In genomic region chr5:141398608-141399007, GRCh38 we compare ENCODE assay signal across 1 cellular context.
TF ChIP-seq lines count a peak whose summit lies in the region.

No MANE protein-coding gene starts in this region.

TF ChIP-seq in GM23338, 12 proteins besides CTCF, POLR2A, EP300 and RAD21:
- TF ChIP-seq POLR2AphosphoS5 (IDR thresholded peaks at IDR 0.05; ENCODE audit: low read depth) (no peak), NANOG (IDR thresholded peaks at IDR 0.05; ENCODE audit: borderline replicate concordance) (no peak), ZNF331 (CRISPR knock-in tag; IDR thresholded peaks at IDR 0.05; ENCODE audit: low read depth) (no peak), EZH2phosphoT487 (IDR thresholded peaks at IDR 0.05; ENCODE audit: unreplicated experiment) (no peak), ZNF114 (CRISPR knock-in tag; IDR thresholded peaks at IDR 0.05) (no peak), ETS1 (IDR thresholded peaks at IDR 0.05) (no peak), ZNF462 (CRISPR knock-in tag; IDR thresholded peaks at IDR 0.05) (no peak), STAT1 (IDR thresholded peaks at IDR 0.05; ENCODE audit: unreplicated experiment) (no peak), JUNB (IDR thresholded peaks at IDR 0.05; ENCODE audit: unreplicated experiment) (no peak), EZH2 (IDR thresholded peaks at IDR 0.05; ENCODE audit: low read depth, unreplicated experiment) (no peak), CREB1 (CRISPR knock-in tag; IDR thresholded peaks at IDR 0.05; ENCODE audit: low read depth) (no peak)
- TF ChIP-seq, protein P1, sequence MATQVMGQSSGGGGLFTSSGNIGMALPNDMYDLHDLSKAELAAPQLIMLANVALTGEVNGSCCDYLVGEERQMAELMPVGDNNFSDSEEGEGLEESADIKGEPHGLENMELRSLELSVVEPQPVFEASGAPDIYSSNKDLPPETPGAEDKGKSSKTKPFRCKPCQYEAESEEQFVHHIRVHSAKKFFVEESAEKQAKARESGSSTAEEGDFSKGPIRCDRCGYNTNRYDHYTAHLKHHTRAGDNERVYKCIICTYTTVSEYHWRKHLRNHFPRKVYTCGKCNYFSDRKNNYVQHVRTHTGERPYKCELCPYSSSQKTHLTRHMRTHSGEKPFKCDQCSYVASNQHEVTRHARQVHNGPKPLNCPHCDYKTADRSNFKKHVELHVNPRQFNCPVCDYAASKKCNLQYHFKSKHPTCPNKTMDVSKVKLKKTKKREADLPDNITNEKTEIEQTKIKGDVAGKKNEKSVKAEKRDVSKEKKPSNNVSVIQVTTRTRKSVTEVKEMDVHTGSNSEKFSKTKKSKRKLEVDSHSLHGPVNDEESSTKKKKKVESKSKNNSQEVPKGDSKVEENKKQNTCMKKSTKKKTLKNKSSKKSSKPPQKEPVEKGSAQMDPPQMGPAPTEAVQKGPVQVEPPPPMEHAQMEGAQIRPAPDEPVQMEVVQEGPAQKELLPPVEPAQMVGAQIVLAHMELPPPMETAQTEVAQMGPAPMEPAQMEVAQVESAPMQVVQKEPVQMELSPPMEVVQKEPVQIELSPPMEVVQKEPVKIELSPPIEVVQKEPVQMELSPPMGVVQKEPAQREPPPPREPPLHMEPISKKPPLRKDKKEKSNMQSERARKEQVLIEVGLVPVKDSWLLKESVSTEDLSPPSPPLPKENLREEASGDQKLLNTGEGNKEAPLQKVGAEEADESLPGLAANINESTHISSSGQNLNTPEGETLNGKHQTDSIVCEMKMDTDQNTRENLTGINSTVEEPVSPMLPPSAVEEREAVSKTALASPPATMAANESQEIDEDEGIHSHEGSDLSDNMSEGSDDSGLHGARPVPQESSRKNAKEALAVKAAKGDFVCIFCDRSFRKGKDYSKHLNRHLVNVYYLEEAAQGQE (IDR thresholded peaks at IDR 0.05; ENCODE audit: unreplicated experiment) = no peak
TF ChIP-seq in GM23338: peak in this region for 0.
